ENCODE assay signal across 16 cellular contexts in genomic region chr5:76990899-76991475, GRCh38. TPM values are rescaled to one million over a fixed set of nuclear protein-coding genes. Genes with fewer than 3 reads are reported as not detected.
DNase-seq lines count a peak whose midpoint lies in the region; ATAC-seq and TF ChIP-seq lines count a peak whose summit lies in the region.
"Had no signal": no experiment of that assay in that cellular context is flagged by ENCODE, and none has a peak within 500 bp of the region (broad histone marks: within the 10 kb centered on the region; RNA-seq: fewer than 3 reads in every experiment).

No MANE protein-coding gene starts in this region.

- no peak overlapping the region for H3K23ac ChIP-seq in mesendoderm (ENCODE audit: low read length)

- H3K27ac ChIP-seq in brain microvascular endothelial cell (no peak overlapping the region), mesendoderm (ENCODE audit: low read depth, low read length) (no peak overlapping the region)
- H3K27ac ChIP-seq: BLaER1 treated with 17β-estradiol and CSF1 and Interleukin-3, amounts not matched to agents 10 nM and 100 nM had no signal

- H3K4me3 ChIP-seq in brain microvascular endothelial cell (ENCODE audit: low read depth, low read length) (no peak overlapping the region), mesendoderm (ENCODE audit: low read length) (no peak overlapping the region)
- H3K4me3 ChIP-seq: BLaER1 treated with 17β-estradiol and CSF1 and Interleukin-3, amounts not matched to agents 10 nM and 100 nM; GM23338 had no signal

- H3K4me2 ChIP-seq in mesendoderm (ENCODE audit: low read length): no peak overlapping the region
- H3K4me2 ChIP-seq: GM23338, SK-N-SH had no signal

- no peak overlapping the region for H2BK5ac ChIP-seq in mesendoderm (ENCODE audit: low read length)

- peaks cover 6% of the 10 kb centered on the region for H3K4me1 ChIP-seq in mesendoderm (ENCODE audit: control insufficient read depth, low read depth, low read length)

- H3K36me3 ChIP-seq in brain microvascular endothelial cell (replicated peaks) (no peaks in the 10 kb centered on the region), mesendoderm (ENCODE audit: control insufficient read depth, insufficient read depth, low read length) (no peaks in the 10 kb centered on the region)
- H3K36me3 ChIP-seq: BLaER1 treated with 17β-estradiol and CSF1 and Interleukin-3, amounts not matched to agents 10 nM and 100 nM had no signal

- no peak overlapping the region for H3K56ac ChIP-seq in mesendoderm (ENCODE audit: low read length)

- DNase-seq in SIG-M5 treated with dmso at 0.1 percent for 504 hours (lab: John Stamatoyannopoulos, UW; ENCODE audit: unreplicated experiment) (peak; percentile 7), SIG-M5 (lab: John Stamatoyannopoulos, UW) (no peak), OCI-M1 (lab: John Stamatoyannopoulos, UW) (peak; percentile 64), brain microvascular endothelial cell (peak; percentile 6), DMS53 (lab: John Stamatoyannopoulos, UW) (no peak), mesendoderm (no peak)
- DNase-seq: COR-L47, DMS153, NCI-H146, NCI-H345, NCI-H526 treated with DMSO at 0.1 percent for 48 hours, SK-N-SH had no signal

- H2AK5ac ChIP-seq in mesendoderm (ENCODE audit: low read length): no peak overlapping the region

- in situ Hi-C loops in brain microvascular endothelial cell (cut with HindIII; ENCODE audit: low pct_ligation_motif_present, low sequenced_read_pairs): no loop called here

- no peak overlapping the region for H3K4ac ChIP-seq in mesendoderm (ENCODE audit: low read depth, low read length)

- no peak overlapping the region for H2BK120ac ChIP-seq in mesendoderm (ENCODE audit: low read depth, low read length)

- H3K18ac ChIP-seq in mesendoderm (ENCODE audit: low read length): no peak overlapping the region

- no peak overlapping the region for H4K8ac ChIP-seq in mesendoderm (ENCODE audit: low read depth, low read length)

- ATAC-seq in HG03135 (IDR thresholded peaks at IDR 0.05; ENCODE audit: unreplicated experiment): no peak
- ATAC-seq in HG02973 (IDR thresholded peaks at IDR 0.05; ENCODE audit: unreplicated experiment): no peak
- ATAC-seq: GM23338 had no signal

- no peak overlapping the region for H3K9ac ChIP-seq in mesendoderm (ENCODE audit: low read length)
- H3K9ac ChIP-seq: BLaER1 treated with 17β-estradiol and CSF1 and Interleukin-3, amounts not matched to agents 10 nM and 100 nM; SK-N-SH had no signal

- no peak overlapping the region for H2BK15ac ChIP-seq in mesendoderm (replicated peaks; ENCODE audit: low read depth)

- no CpG with 5 or more reads among the region's 5 CpGs for WGBS in mesendoderm (ENCODE audit: extremely low coverage, insufficient coverage, low lambda C conversion rate)

- no peak overlapping the region for H4K5ac ChIP-seq in mesendoderm (ENCODE audit: low read length)

- no peaks in the 10 kb centered on the region for H3K79me2 ChIP-seq in mesendoderm (ENCODE audit: control insufficient read depth, insufficient read depth, low read length)

- H3K79me1 ChIP-seq in mesendoderm (ENCODE audit: low read length): no peaks in the 10 kb centered on the region

- TF ChIP-seq CTCF in brain microvascular endothelial cell (IDR thresholded peaks at IDR 0.05; ENCODE audit: low read depth, low read length, missing control alignments): no peak

- H3K27me3 ChIP-seq in brain microvascular endothelial cell (replicated peaks) (no peaks in the 10 kb centered on the region), mesendoderm (ENCODE audit: insufficient read depth, low read length, poor library complexity) (no peaks in the 10 kb centered on the region)
- H3K27me3 ChIP-seq: BLaER1 treated with 17β-estradiol and CSF1 and Interleukin-3, amounts not matched to agents 10 nM and 100 nM had no signal

RNA-seq across cellular contexts. Expression of gene CRHBP, which starts 38.1 kb away (rescaled TPM):
- 0.24 TPM for polyA plus RNA-seq in mesendoderm (2013, experiment 1 of 2)
- polyA plus RNA-seq in mesendoderm (2013, experiment 2 of 2): 0.21 TPM
- polyA plus RNA-seq: GM23338, SK-N-SH had no signal

RNA-seq across cellular contexts. Expression of gene AGGF1, which starts 39.2 kb away (rescaled TPM):
- 14.8 TPM for polyA plus RNA-seq in mesendoderm (2013, experiment 1 of 2)
- 14.9 TPM for polyA plus RNA-seq in mesendoderm (2013, experiment 2 of 2)

Comparison
In these comparisons a context has a peak if more than half of its experiments do, and no peak if none do; other contexts are left out.
1. DNase-seq: peak in SIG-M5 treated with dmso at 0.1 percent for 504 hours (single experiment), OCI-M1 (single experiment) and brain microvascular endothelial cell (single experiment); none in SIG-M5 (single experiment), DMS53 (single experiment) and mesendoderm (single experiment).